9 cellular contexts compared by ENCODE assay signal in the genomic region with DNA sequence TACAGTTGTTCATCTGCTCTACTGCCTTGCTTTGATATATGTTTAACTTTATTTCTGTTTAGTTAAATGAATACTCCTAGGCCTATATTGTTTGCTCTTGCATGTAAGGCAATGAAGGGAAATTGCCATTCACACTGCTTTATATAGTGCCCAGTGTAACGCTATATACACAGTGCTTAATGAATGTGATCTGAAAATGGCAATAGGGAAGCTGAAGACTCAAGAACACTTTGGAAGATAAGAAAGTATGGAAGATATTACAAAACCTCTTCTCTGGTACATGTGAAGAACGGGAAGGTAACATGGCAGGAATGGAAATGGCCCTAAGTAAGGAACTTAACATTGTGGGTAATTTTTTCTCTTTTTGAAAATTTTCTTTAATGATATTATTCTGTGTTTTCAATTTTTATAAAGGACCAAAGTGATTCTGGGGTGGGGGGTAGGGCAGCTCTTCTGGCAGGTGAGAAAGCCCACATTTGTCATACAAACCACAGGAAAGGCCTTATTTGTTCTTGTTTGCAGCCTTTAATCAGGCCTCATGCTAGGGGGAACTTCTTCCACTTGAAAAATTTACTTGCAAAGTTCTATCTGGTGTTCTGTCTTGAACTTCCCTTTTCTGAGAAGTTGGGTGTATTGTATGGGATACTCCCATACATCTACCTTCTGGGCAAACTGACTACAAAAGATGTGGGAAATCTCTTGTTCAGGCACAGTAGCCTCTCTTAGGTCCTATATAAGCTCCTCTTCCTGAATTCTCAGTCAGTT.
A peak's percentile ranks its signal among the peaks of the same experiment; 100 is the strongest.
DNase-seq lines count a peak whose midpoint lies in the region; ATAC-seq and TF ChIP-seq lines count a peak whose summit lies in the region.
"Had no signal": no experiment of that assay in that cellular context is flagged by ENCODE, and none has a peak within 500 bp of the region (broad histone marks: within the 10 kb centered on the region; RNA-seq: fewer than 3 reads in every experiment).

No MANE protein-coding gene starts in this region.

- H3K79me1 ChIP-seq in H9 (ENCODE audit: insufficient read depth, low read depth, low read length, poor library complexity, severe bottlenecking): no peaks in the 10 kb centered on the region

- intact Hi-C loops in activated T-helper 2 cell treated with anti-CD3 and anti-CD28 coated beads, Interferon-gamma antibody, Interleukin-2, Interleukin-4, amounts not matched to agents 10 μg/mL and 5 μg/mL and 100 μg/mL, durations not matched to agents 14 hours and 24 hours and 36 hours (cut with micrococcal nuclease): loop anchor here (2.0 kb wide), 2 partner anchors 17 to 37 kb away; no protein-coding TSS in a partner anchor

- ATAC-seq in HG03442 (IDR thresholded peaks at IDR 0.05; ENCODE audit: unreplicated experiment) (peak; percentile 13), GM21576 (IDR thresholded peaks at IDR 0.05; ENCODE audit: unreplicated experiment) (no peak), GM18909 (IDR thresholded peaks at IDR 0.05; ENCODE audit: poor library complexity, unreplicated experiment) (no peak)
- peak; percentile 52 to 55 for ATAC-seq in naive thymus-derived CD8-positive, alpha-beta T cell

- H3K23me2 ChIP-seq in H9 (ENCODE audit: insufficient read length, low read depth, low read length, poor library complexity, severe bottlenecking): no peaks in the 10 kb centered on the region

- no peak overlapping the region for H3K14ac ChIP-seq in H9 (ENCODE audit: insufficient read depth, low read length)

- DNase-seq in GF-D8 (lab: John Stamatoyannopoulos, UW) (peak; percentile 68), H9 (no peak), middle frontal gyrus (ENCODE audit: extremely low spot score, low spot score) (no peak)
- DNase-seq in activated T-helper 2 cell treated with anti-CD3 and anti-CD28 coated beads, Interferon-gamma antibody, Interleukin-2, Interleukin-4, amounts not matched to agents 10 μg/mL and 5 μg/mL and 100 μg/mL, durations not matched to agents 14 hours and 24 hours and 36 hours (ENCODE audit: low spot score): no peak
- peak in 6 of 10 donors; percentile 4 to 54 (median 32) for DNase-seq in naive thymus-derived CD8-positive, alpha-beta T cell
- DNase-seq: stimulated activated CD4-positive, alpha-beta T cell treated with anti-CD3 and anti-CD28 coated beads, Interleukin-2, amount 100 ng/mL, for 48 hours had no signal

- no peak overlapping the region for H3K4me3 Mint-ChIP-seq in activated T-helper 2 cell treated with anti-CD3 and anti-CD28 coated beads, Interferon-gamma antibody, Interleukin-2, Interleukin-4, amounts not matched to agents 10 μg/mL and 5 μg/mL and 100 μg/mL, durations not matched to agents 14 hours and 24 hours and 36 hours (ENCODE audit: low read depth)
- H3K4me3 Mint-ChIP-seq in naive thymus-derived CD8-positive, alpha-beta T cell: peak overlapping the region; percentile 53 to 90 (median 76)
- no peak overlapping the region for H3K4me3 Mint-ChIP-seq in H9

- H3K27ac Mint-ChIP-seq in activated T-helper 2 cell treated with anti-CD3 and anti-CD28 coated beads, Interferon-gamma antibody, Interleukin-2, Interleukin-4, amounts not matched to agents 10 μg/mL and 5 μg/mL and 100 μg/mL, durations not matched to agents 14 hours and 24 hours and 36 hours: peak overlapping the region; percentile 29
- H3K27ac Mint-ChIP-seq in naive thymus-derived CD8-positive, alpha-beta T cell: peak overlapping the region; percentile 86 to 99 (median 94)
- H3K27ac Mint-ChIP-seq in H9: no peak overlapping the region

- H3K4me1 Mint-ChIP-seq in activated T-helper 2 cell treated with anti-CD3 and anti-CD28 coated beads, Interferon-gamma antibody, Interleukin-2, Interleukin-4, amounts not matched to agents 10 μg/mL and 5 μg/mL and 100 μg/mL, durations not matched to agents 14 hours and 24 hours and 36 hours (ENCODE audit: low read depth): peaks cover 52% of the 10 kb centered on the region
- peaks cover 47 to 95% (median 86%) of the 10 kb centered on the region in 4 donors for H3K4me1 Mint-ChIP-seq in naive thymus-derived CD8-positive, alpha-beta T cell
- H3K4me1 Mint-ChIP-seq in H9: peaks cover 34 to 44% of the 10 kb centered on the region in 2 experiments

- no peak overlapping the region for H3K4me2 ChIP-seq in H9 (ENCODE audit: insufficient read depth, insufficient read length, low read length)

- no peak overlapping the region for H2AFZ ChIP-seq in H9 (ENCODE audit: low read length)

- H2BK12ac ChIP-seq in H9 (ENCODE audit: insufficient read length, low read depth, low read length): no peak overlapping the region

- H3K18ac ChIP-seq in H9 (ENCODE audit: insufficient read length, low read depth, low read length): no peak overlapping the region

- no peak overlapping the region for H3T11ph ChIP-seq in H9 (ENCODE audit: low read length)

- H4K5ac ChIP-seq in H9 (ENCODE audit: insufficient read length, low read depth, low read length): no peak overlapping the region

- no peaks in the 10 kb centered on the region for H3K79me2 ChIP-seq in H9 (ENCODE audit: insufficient read depth, low read length)

- H3K36me3 Mint-ChIP-seq in activated T-helper 2 cell treated with anti-CD3 and anti-CD28 coated beads, Interferon-gamma antibody, Interleukin-2, Interleukin-4, amounts not matched to agents 10 μg/mL and 5 μg/mL and 100 μg/mL, durations not matched to agents 14 hours and 24 hours and 36 hours (ENCODE audit: low read depth): peaks cover 31% of the 10 kb centered on the region
- H3K36me3 Mint-ChIP-seq in naive thymus-derived CD8-positive, alpha-beta T cell: peaks cover 0 to 11% (median 10%) of the 10 kb centered on the region in 3 donors
- peaks cover 5% of the 10 kb centered on the region in 3 experiments; a peak in 4 of 7 replicates for H3K36me3 Mint-ChIP-seq in H9 (ENCODE audit: insufficient read depth in 1 of 3, low read depth in 3 of 3)

- no peaks in the 10 kb centered on the region for H4K20me1 ChIP-seq in H9 (ENCODE audit: control insufficient read depth, insufficient read depth, insufficient read length)

- no peak overlapping the region for H2BK15ac ChIP-seq in H9 (ENCODE audit: low read depth, low read length)

- H3K9ac ChIP-seq in H9 (ENCODE audit: extremely low read depth, insufficient read length, low read length): no peak overlapping the region

- no peaks in the 10 kb centered on the region for H3K9me3 ChIP-seq in H9 (ENCODE audit: control insufficient read depth, low read depth, low read length)

- WGBS in H9 (ENCODE audit: extremely low coverage, insufficient read length, low lambda C conversion rate): no CpG with 5 or more reads among the region's 2 CpGs

- H4K8ac ChIP-seq in H9 (replicated peaks; ENCODE audit: insufficient read length, low read depth, low read length): no peak overlapping the region

- no peak overlapping the region for H2BK120ac ChIP-seq in H9 (ENCODE audit: low read depth, low read length, poor library complexity, severe bottlenecking)

- TF ChIP-seq CTCF in H9 (conservative IDR thresholded peaks at IDR 0.05): no peak

- no peak overlapping the region for H4K91ac ChIP-seq in H9 (ENCODE audit: insufficient read length, low read depth, low read length)

- no peaks in the 10 kb centered on the region for H3K27me3 ChIP-seq in H9 (ENCODE audit: insufficient read depth, low read length)

- H2AK5ac ChIP-seq in H9 (ENCODE audit: insufficient read length, low read length): no peak overlapping the region

- H3K23ac ChIP-seq in H9 (ENCODE audit: insufficient read length, low read depth, low read length): no peak overlapping the region

- POLR2A ChIA-PET in naive thymus-derived CD8-positive, alpha-beta T cell (lab: Charles Lee): interaction anchor here (0.5 to 4.9 kb wide), 19 partner anchors 9 to 597 kb away, joined by 3 to 80 read pairs (median 4); a partner anchor contains a TSS

- peaks cover 3% of the 10 kb centered on the region for H3K4me1 ChIP-seq in H9 (ENCODE audit: insufficient read depth, low read length)

- peaks cover 9% of the 10 kb centered on the region for H3K9me3 Mint-ChIP-seq in activated T-helper 2 cell treated with anti-CD3 and anti-CD28 coated beads, Interferon-gamma antibody, Interleukin-2, Interleukin-4, amounts not matched to agents 10 μg/mL and 5 μg/mL and 100 μg/mL, durations not matched to agents 14 hours and 24 hours and 36 hours
- H3K9me3 Mint-ChIP-seq in naive thymus-derived CD8-positive, alpha-beta T cell: peaks cover 0 to 6% (median 0%) of the 10 kb centered on the region in 9 donors
- H3K9me3 Mint-ChIP-seq in H9: peaks cover 3 to 5% of the 10 kb centered on the region in 2 experiments; a peak in 4 of 5 replicates

- no peak overlapping the region for H3K27ac ChIP-seq in H9 (ENCODE audit: insufficient read length, low read depth, low read length)

- H3K56ac ChIP-seq in H9 (ENCODE audit: insufficient read length, low read depth, low read length): no peak overlapping the region

- H2BK5ac ChIP-seq in H9 (ENCODE audit: insufficient read length, low read length): no peak overlapping the region

- H3K27me3 Mint-ChIP-seq in activated T-helper 2 cell treated with anti-CD3 and anti-CD28 coated beads, Interferon-gamma antibody, Interleukin-2, Interleukin-4, amounts not matched to agents 10 μg/mL and 5 μg/mL and 100 μg/mL, durations not matched to agents 14 hours and 24 hours and 36 hours (ENCODE audit: low read depth): no peaks in the 10 kb centered on the region
- H3K27me3 Mint-ChIP-seq in naive thymus-derived CD8-positive, alpha-beta T cell: no peaks in the 10 kb centered on the region
- H3K27me3 Mint-ChIP-seq in H9 (ENCODE audit: low read depth): no peaks in the 10 kb centered on the region

- no peak overlapping the region for H3K4ac ChIP-seq in H9 (ENCODE audit: low read depth, low read length)

- H2BK20ac ChIP-seq in H9 (ENCODE audit: low read depth, low read length, poor library complexity, severe bottlenecking): no peak overlapping the region

Comparison
In these comparisons a context has a peak if more than half of its experiments do, and no peak if none do; other contexts are left out.
1. DNase-seq: peak in GF-D8 (single experiment) and naive thymus-derived CD8-positive, alpha-beta T cell (6 of 10); none in activated T-helper 2 cell treated with anti-CD3 and anti-CD28 coated beads, Interferon-gamma antibody, Interleukin-2, Interleukin-4, amounts not matched to agents 10 μg/mL and 5 μg/mL and 100 μg/mL, durations not matched to agents 14 hours and 24 hours and 36 hours (single experiment), H9 (single experiment) and middle frontal gyrus (single experiment).
2. ATAC-seq: peak in HG03442 (single experiment) and naive thymus-derived CD8-positive, alpha-beta T cell (2 of 2); none in GM21576 (single experiment) and GM18909 (single experiment).
3. H3K27ac Mint-ChIP-seq: peak in activated T-helper 2 cell treated with anti-CD3 and anti-CD28 coated beads, Interferon-gamma antibody, Interleukin-2, Interleukin-4, amounts not matched to agents 10 μg/mL and 5 μg/mL and 100 μg/mL, durations not matched to agents 14 hours and 24 hours and 36 hours (single experiment) and naive thymus-derived CD8-positive, alpha-beta T cell (10 of 10); none in H9 (0 of 3).
4. H3K4me3 Mint-ChIP-seq: peak in naive thymus-derived CD8-positive, alpha-beta T cell (10 of 10); none in activated T-helper 2 cell treated with anti-CD3 and anti-CD28 coated beads, Interferon-gamma antibody, Interleukin-2, Interleukin-4, amounts not matched to agents 10 μg/mL and 5 μg/mL and 100 μg/mL, durations not matched to agents 14 hours and 24 hours and 36 hours (single experiment) and H9 (0 of 2).